ENCODE assay signal across 1 cellular context in genomic region chr11:14418801-14419417, GRCh38.
TF ChIP-seq lines count a peak whose summit lies in the region.

No MANE protein-coding gene starts in this region.

TF ChIP-seq in endothelial cell of umbilical vein, 7 proteins besides CTCF, POLR2A, EP300 and RAD21 (continued from another document):
- TF ChIP-seq JUN (IDR thresholded peaks at IDR 0.05; ENCODE audit: borderline replicate concordance, insufficient read depth, insufficient read length, low read depth) (no peak), MYC (IDR thresholded peaks at IDR 0.05; ENCODE audit: low read depth, low read length) (no peak)
